16 cellular contexts compared by ENCODE assay signal in genomic region chr6:66226099-66226498, GRCh38.
A peak's percentile ranks its signal among the peaks of the same experiment; 100 is the strongest.
DNase-seq lines count a peak whose midpoint lies in the region; ATAC-seq and TF ChIP-seq lines count a peak whose summit lies in the region.
"Had no signal": no experiment of that assay in that cellular context is flagged by ENCODE, and none has a peak within 500 bp of the region (broad histone marks: within the 10 kb centered on the region; RNA-seq: fewer than 3 reads in every experiment).

No MANE protein-coding gene starts in this region.

- DNase-seq in BE2C (peak; percentile 19), HS-5 (ENCODE audit: low read depth) (peak; percentile 25), NCI-H774 (lab: John Stamatoyannopoulos, UW) (peak; percentile 78), right cardiac atrium (no peak), AML-193 (lab: John Stamatoyannopoulos, UW) (no peak)
- no peak for DNase-seq in stimulated activated CD4-positive, alpha-beta T cell treated with anti-CD3 and anti-CD28 coated beads, Interleukin-2, amount 100 ng/mL, for 24 hours
- DNase-seq in activated CD4-positive, CD25-positive, alpha-beta regulatory T cell treated with anti-CD3 and anti-CD28 coated beads, Interleukin-2, amount 50 U/mL, for 72 hours: no peak
- DNase-seq: activated CD4-positive, alpha-beta T cell treated with anti-CD3 and anti-CD28 coated beads for 48 hours; GDM1; islet precursor cell; NCI-H146; PC-9; stimulated activated CD4-positive, alpha-beta T cell treated with anti-CD3 and anti-CD28 coated beads, Interleukin-4, amount 100 ng/mL, for 4 hours; stimulated activated naive B cell treated with anti-CD40 and anti-IgM and Interleukin-4, amounts not matched to agents 10 μg/mL and 1 μg/mL and 100 μg/mL, for 72 hours had no signal

- H3K4me3 ChIP-seq in BE2C (ENCODE audit: low read depth, low read length) (no peak overlapping the region), right cardiac atrium (ENCODE audit: low read length) (no peak overlapping the region)
- H3K4me3 ChIP-seq: PC-9 had no signal

- H3K27ac ChIP-seq in right cardiac atrium (ENCODE audit: low read length): no peak overlapping the region
- H3K27ac ChIP-seq: C4-2B, PC-9 had no signal

- 37% methylated on average over 2 of the region's 2 CpGs for WGBS in right cardiac atrium

- no peaks in the 10 kb centered on the region for H3K36me3 ChIP-seq in BE2C

- H3K27me3 ChIP-seq in BE2C (no peaks in the 10 kb centered on the region), right cardiac atrium (ENCODE audit: control insufficient read depth, insufficient read depth) (no peaks in the 10 kb centered on the region)

- ATAC-seq in right cardiac atrium: peak; percentile 51 to 76
- ATAC-seq in GM21423 (IDR thresholded peaks at IDR 0.05; ENCODE audit: unreplicated experiment): no peak
- ATAC-seq: stimulated activated naive B cell treated with anti-CD40 and anti-IgM and Interleukin-4, amounts not matched to agents 10 μg/mL and 1 μg/mL and 100 μg/mL, for 72 hours had no signal

- peaks cover 9% of the 10 kb centered on the region for H3K4me1 ChIP-seq in BE2C
- H3K4me1 ChIP-seq in right cardiac atrium (ENCODE audit: control insufficient read depth, insufficient read depth, low read length): no peaks in the 10 kb centered on the region

- intact Hi-C loops in right cardiac atrium (cut with DNase I): no loop called here

- no peaks in the 10 kb centered on the region for H3K9me3 ChIP-seq in BE2C
- H3K9me3 ChIP-seq in right cardiac atrium (ENCODE audit: control insufficient read depth, low read length): no peaks in the 10 kb centered on the region

- TF ChIP-seq CTCF in BE2C (IDR thresholded peaks at IDR 0.05; ENCODE audit: low read depth, low read length): no peak

Comparison
In these comparisons a context has a peak if more than half of its experiments do, and no peak if none do; other contexts are left out.
1. DNase-seq: peak in BE2C (single experiment), HS-5 (single experiment) and NCI-H774 (single experiment); none in right cardiac atrium (0 of 3), AML-193 (0 of 2), stimulated activated CD4-positive, alpha-beta T cell treated with anti-CD3 and anti-CD28 coated beads, Interleukin-2, amount 100 ng/mL, for 24 hours (0 of 2) and activated CD4-positive, CD25-positive, alpha-beta regulatory T cell treated with anti-CD3 and anti-CD28 coated beads, Interleukin-2, amount 50 U/mL, for 72 hours (single experiment).